Comparison of ENCODE assay signal across 9 cellular contexts in genomic region chr13:45206340-45206739, GRCh38. TPM values are rescaled to one million over a fixed set of nuclear protein-coding genes. Genes with fewer than 3 reads are reported as not detected.
DNase-seq lines count a peak whose midpoint lies in the region; ATAC-seq, FAIRE-seq and TF ChIP-seq lines count a peak whose summit lies in the region.
"Had no signal": no experiment of that assay in that cellular context is flagged by ENCODE, and none has a peak within 500 bp of the region (broad histone marks: within the 10 kb centered on the region; RNA-seq: fewer than 3 reads in every experiment).

No MANE protein-coding gene starts in this region.

- no peak for DNase-seq in GM12891 (ENCODE audit: insufficient read length, low spot score)
- peak; percentile 88 for DNase-seq in astrocyte of the hippocampus (ENCODE audit: low read depth, low spot score)
- DNase-seq in mesothelial cell of epicardium (ENCODE audit: low spot score in 2 of 2, unreplicated experiment in 2 of 2): no peak
- DNase-seq in spleen: no peak
- no peak for DNase-seq in effector CD4-positive, alpha-beta T cell
- DNase-seq in activated CD8-positive, alpha-beta memory T cell treated with anti-CD3 and anti-CD28 coated beads, Interleukin-2, amount 10 ng/mL, durations not matched to agents 7 days and 5 days: no peak
- no peak for DNase-seq in NCI-H526 (lab: John Stamatoyannopoulos, UW)
- DNase-seq: lower lobe of right lung had no signal

- ATAC-seq in HG02884 (IDR thresholded peaks at IDR 0.05; ENCODE audit: unreplicated experiment): peak; percentile 67
- ATAC-seq in activated CD8-positive, alpha-beta memory T cell treated with anti-CD3 and anti-CD28 coated beads, Interleukin-2, amount 10 ng/mL, durations not matched to agents 7 days and 5 days: no peak

- H3K4me1 Mint-ChIP-seq in mesothelial cell of epicardium: peaks cover 19% of the 10 kb centered on the region
- H3K4me1 Mint-ChIP-seq in activated CD8-positive, alpha-beta memory T cell treated with anti-CD3 and anti-CD28 coated beads, Interleukin-2, amount 10 ng/mL, durations not matched to agents 7 days and 5 days: peaks cover 13% of the 10 kb centered on the region

- peak overlapping the region; percentile 94 for H3K27ac Mint-ChIP-seq in mesothelial cell of epicardium
- no peak overlapping the region for H3K27ac Mint-ChIP-seq in activated CD8-positive, alpha-beta memory T cell treated with anti-CD3 and anti-CD28 coated beads, Interleukin-2, amount 10 ng/mL, durations not matched to agents 7 days and 5 days

- peak; percentile 64 for FAIRE-seq in GM12891 (lab: Jason Lieb, UNC)

- no peak for TF ChIP-seq CTCF in mesothelial cell of epicardium (IDR thresholded peaks at IDR 0.05; ENCODE audit: unreplicated experiment)
- no peak for TF ChIP-seq CTCF in spleen (IDR thresholded peaks at IDR 0.05 in 8 of 11, conservative IDR thresholded peaks at IDR 0.05 in 3 of 11)

- CTCF ChIA-PET in activated CD8-positive, alpha-beta memory T cell treated with anti-CD3 and anti-CD28 coated beads, Interleukin-2, amount 10 ng/mL, durations not matched to agents 7 days and 5 days (lab: Charles Lee): interaction anchor here (1.7 kb wide), 1 partner anchor 11 kb away, joined by 3 read pairs; no protein-coding TSS in a partner anchor

- H3K4me1 ChIP-seq in spleen: no peaks in the 10 kb centered on the region

- peaks cover 0 to 47% (median 11%) of the 10 kb centered on the region in 6 donors for H3K36me3 ChIP-seq in spleen

- H3K27me3 Mint-ChIP-seq in mesothelial cell of epicardium (ENCODE audit: low read depth): no peaks in the 10 kb centered on the region
- H3K27me3 Mint-ChIP-seq in activated CD8-positive, alpha-beta memory T cell treated with anti-CD3 and anti-CD28 coated beads, Interleukin-2, amount 10 ng/mL, durations not matched to agents 7 days and 5 days: no peaks in the 10 kb centered on the region

- H3K9me3 ChIP-seq in spleen: no peaks in the 10 kb centered on the region
- H3K9me3 ChIP-seq: lower lobe of right lung had no signal

- H3K9me3 Mint-ChIP-seq in mesothelial cell of epicardium: peaks cover 2% of the 10 kb centered on the region
- H3K9me3 Mint-ChIP-seq in activated CD8-positive, alpha-beta memory T cell treated with anti-CD3 and anti-CD28 coated beads, Interleukin-2, amount 10 ng/mL, durations not matched to agents 7 days and 5 days (ENCODE audit: low read depth): no peaks in the 10 kb centered on the region

- TF ChIP-seq POLR2A in GM12891 (IDR thresholded peaks at IDR 0.05; ENCODE audit: low read depth, low read length) (no peak), spleen (IDR thresholded peaks at IDR 0.05) (no peak)

- H3K4me3 ChIP-seq in spleen: no peak overlapping the region
- H3K4me3 ChIP-seq: lower lobe of right lung had no signal

- H3K27ac ChIP-seq in spleen: no peak overlapping the region
- H3K27ac ChIP-seq: lower lobe of right lung had no signal

- H3K4me3 Mint-ChIP-seq in mesothelial cell of epicardium: no peak overlapping the region
- no peak overlapping the region for H3K4me3 Mint-ChIP-seq in activated CD8-positive, alpha-beta memory T cell treated with anti-CD3 and anti-CD28 coated beads, Interleukin-2, amount 10 ng/mL, durations not matched to agents 7 days and 5 days

- H3K36me3 Mint-ChIP-seq in mesothelial cell of epicardium: peaks cover 28% of the 10 kb centered on the region
- peaks cover 24% of the 10 kb centered on the region for H3K36me3 Mint-ChIP-seq in activated CD8-positive, alpha-beta memory T cell treated with anti-CD3 and anti-CD28 coated beads, Interleukin-2, amount 10 ng/mL, durations not matched to agents 7 days and 5 days

- intact Hi-C loops in spleen (cut with DNase I; ENCODE audit: low total_unique reads): no loop called here

- no peaks in the 10 kb centered on the region for H3K27me3 ChIP-seq in spleen (replicated peaks in 1 of 7)

TF ChIP-seq in GM12891, 5 proteins besides CTCF, POLR2A, EP300 and RAD21:
- TF ChIP-seq SPI1 (IDR thresholded peaks at IDR 0.05; ENCODE audit: low read depth, low read length) (no peak), POLR2AphosphoS5 (IDR thresholded peaks at IDR 0.05; ENCODE audit: low read depth, low read length) (no peak), PAX5 (IDR thresholded peaks at IDR 0.05; ENCODE audit: insufficient read depth, low read length, severe bottlenecking) (no peak), TAF1 (IDR thresholded peaks at IDR 0.05; ENCODE audit: low read depth, low read length) (no peak), POU2F2 (IDR thresholded peaks at IDR 0.05; ENCODE audit: low read depth, low read length) (no peak)

RNA-seq across cellular contexts. Expression of gene KCTD4, which starts 5.5 kb away (rescaled TPM):
- polyA plus RNA-seq in GM12891 (2012; ENCODE audit: low read depth, missing spikeins): not detected
- total RNA-seq in mesothelial cell of epicardium (not detected in 3 replicates), spleen (not detected)
- polyA plus RNA-seq in spleen: under 1 TPM in 1 of 3 donors, not detected in 2; 0.10 TPM
- not detected for total RNA-seq in activated CD8-positive, alpha-beta memory T cell treated with anti-CD3 and anti-CD28 coated beads, Interleukin-2, amount 10 ng/mL, durations not matched to agents 7 days and 5 days
- total RNA-seq: lower lobe of right lung had no signal
